In genomic region chr14:24612186-24612585, GRCh38 we compare ENCODE assay signal across 19 cellular contexts. TPM values are rescaled to one million over a fixed set of nuclear protein-coding genes. Genes with fewer than 3 reads are reported as not detected.
DNase-seq lines count a peak whose midpoint lies in the region; ATAC-seq, FAIRE-seq and TF ChIP-seq lines count a peak whose summit lies in the region.
"Had no signal": no experiment of that assay in that cellular context is flagged by ENCODE, and none has a peak within 500 bp of the region (broad histone marks: within the 10 kb centered on the region; RNA-seq: fewer than 3 reads in every experiment).

No MANE protein-coding gene starts in this region.

- POLR2A ChIA-PET in K562 (lab: Yijun Ruan, JAX), result no interaction called here

- H3K9me1 ChIP-seq in K562 (ENCODE audit: control insufficient read depth, insufficient read depth, low read length), result no peaks in the 10 kb centered on the region

- peaks cover 5% of the 10 kb centered on the region for H3K36me3 Mint-ChIP-seq in activated CD8-positive, alpha-beta memory T cell treated with anti-CD3 and anti-CD28 coated beads, Interleukin-2, amount 10 ng/mL, durations not matched to agents 7 days and 5 days

- no peak for FAIRE-seq in K562 (lab: Jason Lieb, UNC)

- intact Hi-C loops in K562 (cut with micrococcal nuclease), result no loop called here

- no peaks in the 10 kb centered on the region for H3K27me3 ChIP-seq in K562 (ENCODE audit: control insufficient read depth in 2 of 2, insufficient read depth in 2 of 2, low read length in 2 of 2)
- H3K27me3 ChIP-seq: BLaER1 treated with 17β-estradiol and CSF1 and Interleukin-3, amounts not matched to agents 10 nM and 100 nM had no signal

- CTCF ChIA-PET in K562 (lab: Yijun Ruan, JAX; ENCODE audit: low intra/inter-chr PET ratio), result no interaction called here
- CTCF ChIA-PET in activated CD8-positive, alpha-beta memory T cell treated with anti-CD3 and anti-CD28 coated beads, Interleukin-2, amount 10 ng/mL, durations not matched to agents 7 days and 5 days (lab: Charles Lee), result interaction anchor here (0.9 to 1.7 kb wide), 4 partner anchors 9 to 22 kb away, joined by 3 to 6 read pairs (median 4); partner anchors contain the start of gene GZMB

- no peaks in the 10 kb centered on the region for H3K27me3 Mint-ChIP-seq in activated CD8-positive, alpha-beta memory T cell treated with anti-CD3 and anti-CD28 coated beads, Interleukin-2, amount 10 ng/mL, durations not matched to agents 7 days and 5 days

- H3K4me1 Mint-ChIP-seq in activated CD8-positive, alpha-beta memory T cell treated with anti-CD3 and anti-CD28 coated beads, Interleukin-2, amount 10 ng/mL, durations not matched to agents 7 days and 5 days, result peaks cover 69% of the 10 kb centered on the region

- H3K27ac Mint-ChIP-seq in activated CD8-positive, alpha-beta memory T cell treated with anti-CD3 and anti-CD28 coated beads, Interleukin-2, amount 10 ng/mL, durations not matched to agents 7 days and 5 days, result no peak overlapping the region

- no peak overlapping the region for H3K4me3 Mint-ChIP-seq in activated CD8-positive, alpha-beta memory T cell treated with anti-CD3 and anti-CD28 coated beads, Interleukin-2, amount 10 ng/mL, durations not matched to agents 7 days and 5 days

- H3K4me2 ChIP-seq in K562 (ENCODE audit: insufficient read depth, low read length), result no peak overlapping the region
- H3K4me2 ChIP-seq: BLaER1 treated with 17β-estradiol and CSF1 and Interleukin-3, amounts not matched to agents 10 nM and 100 nM had no signal

- no peaks in the 10 kb centered on the region for H3K9me3 Mint-ChIP-seq in activated CD8-positive, alpha-beta memory T cell treated with anti-CD3 and anti-CD28 coated beads, Interleukin-2, amount 10 ng/mL, durations not matched to agents 7 days and 5 days (ENCODE audit: low read depth)

- no peak for TF ChIP-seq RAD21 in K562 (CRISPR knock-in tag; conservative IDR thresholded peaks at IDR 0.05 in 1 of 2, IDR thresholded peaks at IDR 0.05 in 1 of 2)

- H3K9me3 ChIP-seq in K562 (replicated peaks; ENCODE audit: control insufficient read depth, insufficient read depth, low read depth, low read length), result no peaks in the 10 kb centered on the region
- H3K9me3 ChIP-seq: BLaER1 treated with 17β-estradiol and CSF1 and Interleukin-3, amounts not matched to agents 10 nM and 100 nM; mucosa of descending colon had no signal

- no peak overlapping the region for H3K4me3 ChIP-seq in K562
- H3K4me3 ChIP-seq: BLaER1 treated with 17β-estradiol and CSF1 and Interleukin-3, amounts not matched to agents 10 nM and 100 nM; mucosa of descending colon had no signal

- in situ Hi-C loops in K562 (cut with MboI), result no loop called here

- no TSS peak for BruUV-seq in K562 (replicated peaks; lab: Mats Ljungman, UMichigan)

- TF ChIP-seq CTCF in K562 (IDR thresholded peaks at IDR 0.05 in 2 of 3, conservative IDR thresholded peaks at IDR 0.05 in 1 of 3; ENCODE audit: insufficient read depth in 2 of 3, low read depth in 1 of 3, low read length in 3 of 3), result no peak

- ATAC-seq in K562, result no peak
- ATAC-seq in activated CD8-positive, alpha-beta memory T cell treated with anti-CD3 and anti-CD28 coated beads, Interleukin-2, amount 10 ng/mL, durations not matched to agents 7 days and 5 days, result no peak
- ATAC-seq: mucosa of descending colon, Right ventricle myocardium inferior, sciatic nerve had no signal

- H3K9ac ChIP-seq in K562 (ENCODE audit: insufficient read depth in 1 of 2, low read depth in 2 of 2, low read length in 2 of 2), result no peak overlapping the region
- H3K9ac ChIP-seq: BLaER1 treated with 17β-estradiol and CSF1 and Interleukin-3, amounts not matched to agents 10 nM and 100 nM had no signal

- no peaks in the 10 kb centered on the region for H3K4me1 ChIP-seq in K562 (replicated peaks in 1 of 2; ENCODE audit: control insufficient read depth in 2 of 2, insufficient read depth in 2 of 2, low read length in 2 of 2)

- no peaks in the 10 kb centered on the region for H4K20me1 ChIP-seq in K562 (replicated peaks; ENCODE audit: control insufficient read depth, insufficient read depth, low read length)
- H4K20me1 ChIP-seq: BLaER1 treated with 17β-estradiol and CSF1 and Interleukin-3, amounts not matched to agents 10 nM and 100 nM had no signal

- no peaks in the 10 kb centered on the region for H3K36me3 ChIP-seq in K562 (ENCODE audit: control insufficient read depth, insufficient read depth, low read length)
- H3K36me3 ChIP-seq: BLaER1 treated with 17β-estradiol and CSF1 and Interleukin-3, amounts not matched to agents 10 nM and 100 nM had no signal

- H2AFZ ChIP-seq in K562 (ENCODE audit: low read depth, low read length), result no peak overlapping the region

- no peak overlapping the region for H3K27ac ChIP-seq in K562 (ENCODE audit: extremely low read depth, low read depth, low read length)
- H3K27ac ChIP-seq: 22Rv1; BLaER1 treated with 17β-estradiol and CSF1 and Interleukin-3, amounts not matched to agents 10 nM and 100 nM had no signal

- H3K79me2 ChIP-seq in K562 (ENCODE audit: control insufficient read depth, insufficient read depth, low read length), result no peaks in the 10 kb centered on the region

- TF ChIP-seq POLR2A in K562 (conservative IDR thresholded peaks at IDR 0.05), result no peak

- DNase-seq in DMS 273 (lab: John Stamatoyannopoulos, UW; ENCODE audit: unreplicated experiment), result peak; percentile 15
- DNase-seq in DMS 273 treated with DMSO at 0.1 percent for 48 hours (lab: John Stamatoyannopoulos, UW), result no peak
- DNase-seq in DMS79 (lab: John Stamatoyannopoulos, UW), result peak; percentile 30
- peak; percentile 52 for DNase-seq in NCI-H1105 treated with DMSO at 0.1 percent for 48 hours (lab: John Stamatoyannopoulos, UW)
- DNase-seq in K562 (ENCODE audit: extremely low read depth in 1 of 4, low spot score in 3 of 4), result peak in 1 of 4 experiments; percentile 8
- no peak for DNase-seq in activated CD8-positive, alpha-beta memory T cell treated with anti-CD3 and anti-CD28 coated beads, Interleukin-2, amount 10 ng/mL, durations not matched to agents 7 days and 5 days
- DNase-seq in HPDE6-E6E7 (ENCODE audit: extremely low spot score), result no peak
- no peak for DNase-seq in NOMO-1 (lab: John Stamatoyannopoulos, UW; ENCODE audit: unreplicated experiment in 2 of 2)
- DNase-seq: activated T-cell treated with anti-CD3 and anti-CD28 coated beads for 4 hours; effector memory CD4-positive, alpha-beta T cell; KBM-7; NCI-H1694 treated with DMSO at 0.1 percent for 48 hours; stimulated activated CD4-positive, alpha-beta T cell treated with anti-CD3 and anti-CD28 coated beads, Interleukin-2, amount 100 ng/mL, for 24 hours had no signal

- TF ChIP-seq EP300 in K562 (IDR thresholded peaks at IDR 0.05; ENCODE audit: low read length), result no peak

RNA-seq across cellular contexts. Expression of gene GZMH, which starts 2.7 kb away (rescaled TPM):
- total RNA-seq in K562 (2011; cell fraction: chromatin; rRNA removed; ENCODE audit: low replicate concordance), result not detected in 2 replicates
- total RNA-seq in K562 (2011; cell fraction: nucleolus; rRNA removed), result not detected in 2 replicates
- not detected in 2 replicates for total RNA-seq in K562 (2011; cell fraction: nucleoplasm; rRNA removed)
- not detected in 2 replicates for total RNA-seq in K562 (2014; rRNA removed)
- not detected in 2 replicates for total RNA-seq in K562 (2014; rRNA removed; fragmentation: Illumina TruSeq; extraction: Trizol)
- not detected in 2 replicates for total RNA-seq in K562 (2015; rRNA removed; fragmentation: Illumina TruSeq; extraction: Trizol)
- not detected in 2 replicates for total RNA-seq in K562 (2021)
- polyA plus RNA-seq in K562 (2011; rRNA removed), result not detected in 2 replicates
- polyA plus RNA-seq in K562 (2011; cell fraction: cytosol; rRNA removed), result not detected in 2 replicates
- polyA plus RNA-seq in K562 (2011; cell fraction: nucleus; rRNA removed), result not detected in 2 replicates
- polyA plus RNA-seq in K562 (2012), result 0.61 TPM in 1 of 2 replicates, not detected in the other
- polyA plus RNA-seq in K562 (2014; fragmentation: Illumina TruSeq; extraction: Trizol), result not detected in 2 replicates
- not detected for polyA plus RNA-seq in K562 (2014; fragmentation: Nextera tagmentation; extraction: Ambion mirVana)
- polyA plus RNA-seq in K562 (2014; rRNA removed), result not detected in 2 replicates
- polyA minus RNA-seq in K562 (2011; rRNA and poly(A)+ RNA removed), result not detected in 2 replicates
- polyA minus RNA-seq in K562 (2011; cell fraction: cytosol; rRNA and poly(A)+ RNA removed), result not detected in 2 replicates
- not detected in 2 replicates for polyA minus RNA-seq in K562 (2011; cell fraction: nucleus; rRNA and poly(A)+ RNA removed)
- total RNA-seq in activated CD8-positive, alpha-beta memory T cell treated with anti-CD3 and anti-CD28 coated beads, Interleukin-2, amount 10 ng/mL, durations not matched to agents 7 days and 5 days, result 10 to 100 TPM; 35.8 to 80.0 TPM
- total RNA-seq: G401 had no signal

RNA-seq across cellular contexts. Expression of gene GZMB, which starts 21.8 kb away (rescaled TPM):
- total RNA-seq in K562 (2011; cell fraction: chromatin; rRNA removed; ENCODE audit: low replicate concordance), result not detected in 2 replicates
- 0.33 TPM in 1 of 2 replicates, not detected in the other for total RNA-seq in K562 (2011; cell fraction: nucleolus; rRNA removed)
- not detected in 2 replicates for total RNA-seq in K562 (2011; cell fraction: nucleoplasm; rRNA removed)
- total RNA-seq in K562 (2014; rRNA removed), result not detected in 2 replicates
- not detected in 2 replicates for total RNA-seq in K562 (2014; rRNA removed; fragmentation: Illumina TruSeq; extraction: Trizol)
- 0.23 TPM in 1 of 2 replicates, not detected in the other for total RNA-seq in K562 (2015; rRNA removed; fragmentation: Illumina TruSeq; extraction: Trizol)
- 0.95 and 1.2 TPM in 2 replicates for total RNA-seq in K562 (2021)
- polyA plus RNA-seq in K562 (2011; rRNA removed), result 0.08 TPM in 1 of 2 replicates, not detected in the other
- polyA plus RNA-seq in K562 (2011; cell fraction: cytosol; rRNA removed), result 0.09 TPM in 1 of 2 replicates, not detected in the other
- polyA plus RNA-seq in K562 (2011; cell fraction: nucleus; rRNA removed), result not detected in 2 replicates
- polyA plus RNA-seq in K562 (2012), result 0.29 and 0.86 TPM in 2 replicates
- not detected in 2 replicates for polyA plus RNA-seq in K562 (2014; fragmentation: Illumina TruSeq; extraction: Trizol)
- polyA plus RNA-seq in K562 (2014; fragmentation: Nextera tagmentation; extraction: Ambion mirVana), result not detected
- polyA plus RNA-seq in K562 (2014; rRNA removed), result 0.68 TPM in 1 of 2 replicates, not detected in the other
- polyA minus RNA-seq in K562 (2011; rRNA and poly(A)+ RNA removed), result not detected in 2 replicates
- polyA minus RNA-seq in K562 (2011; cell fraction: cytosol; rRNA and poly(A)+ RNA removed), result not detected in 2 replicates
- not detected in 2 replicates for polyA minus RNA-seq in K562 (2011; cell fraction: nucleus; rRNA and poly(A)+ RNA removed)
- 1,000 to 10,000 TPM; 1,034 to 2,662 TPM for total RNA-seq in activated CD8-positive, alpha-beta memory T cell treated with anti-CD3 and anti-CD28 coated beads, Interleukin-2, amount 10 ng/mL, durations not matched to agents 7 days and 5 days
- total RNA-seq: G401 had no signal

RNA-seq across cellular contexts. Expression of gene CTSG, which starts 36.1 kb away (rescaled TPM):
- total RNA-seq in K562 (2011; cell fraction: chromatin; rRNA removed; ENCODE audit: low replicate concordance), result not detected in 2 replicates
- total RNA-seq in K562 (2011; cell fraction: nucleolus; rRNA removed), result not detected in 2 replicates
- not detected in 2 replicates for total RNA-seq in K562 (2011; cell fraction: nucleoplasm; rRNA removed)
- not detected in 2 replicates for total RNA-seq in K562 (2014; rRNA removed)
- total RNA-seq in K562 (2014; rRNA removed; fragmentation: Illumina TruSeq; extraction: Trizol), result not detected in 2 replicates
- total RNA-seq in K562 (2015; rRNA removed; fragmentation: Illumina TruSeq; extraction: Trizol), result not detected in 2 replicates
- not detected in 2 replicates for total RNA-seq in K562 (2021)
- not detected in 2 replicates for polyA plus RNA-seq in K562 (2011; rRNA removed)
- polyA plus RNA-seq in K562 (2011; cell fraction: cytosol; rRNA removed), result not detected in 2 replicates
- polyA plus RNA-seq in K562 (2011; cell fraction: nucleus; rRNA removed), result not detected in 2 replicates
- not detected in 2 replicates for polyA plus RNA-seq in K562 (2012)
- polyA plus RNA-seq in K562 (2014; fragmentation: Illumina TruSeq; extraction: Trizol), result not detected in 2 replicates
- polyA plus RNA-seq in K562 (2014; fragmentation: Nextera tagmentation; extraction: Ambion mirVana), result not detected
- not detected in 2 replicates for polyA plus RNA-seq in K562 (2014; rRNA removed)
- polyA minus RNA-seq in K562 (2011; rRNA and poly(A)+ RNA removed), result not detected in 2 replicates
- not detected in 2 replicates for polyA minus RNA-seq in K562 (2011; cell fraction: cytosol; rRNA and poly(A)+ RNA removed)
- polyA minus RNA-seq in K562 (2011; cell fraction: nucleus; rRNA and poly(A)+ RNA removed), result not detected in 2 replicates
- not detected for total RNA-seq in activated CD8-positive, alpha-beta memory T cell treated with anti-CD3 and anti-CD28 coated beads, Interleukin-2, amount 10 ng/mL, durations not matched to agents 7 days and 5 days
- total RNA-seq: G401 had no signal

Comparison
In these comparisons a context has a peak if more than half of its experiments do, and no peak if none do; other contexts are left out.
1. DNase-seq: peak in DMS 273 (single experiment), DMS79 (single experiment) and NCI-H1105 treated with DMSO at 0.1 percent for 48 hours (single experiment); none in DMS 273 treated with DMSO at 0.1 percent for 48 hours (single experiment), activated CD8-positive, alpha-beta memory T cell treated with anti-CD3 and anti-CD28 coated beads, Interleukin-2, amount 10 ng/mL, durations not matched to agents 7 days and 5 days (single experiment), HPDE6-E6E7 (single experiment) and NOMO-1 (0 of 2).
2. RNA of gene GZMH, which starts 2.7 kb away (total RNA-seq): 35.8 to 80.0 TPM in activated CD8-positive, alpha-beta memory T cell treated with anti-CD3 and anti-CD28 coated beads, Interleukin-2, amount 10 ng/mL, durations not matched to agents 7 days and 5 days; not detected in K562; every median in the first group is over 10 times any median in the second.
3. RNA of gene GZMB, which starts 21.8 kb away (total RNA-seq): 1,034 to 2,662 TPM in activated CD8-positive, alpha-beta memory T cell treated with anti-CD3 and anti-CD28 coated beads, Interleukin-2, amount 10 ng/mL, durations not matched to agents 7 days and 5 days; 0.23 to 1.2 TPM in K562; every median in the first group is over 100 times any median in the second.